8 cellular contexts compared by ENCODE assay signal in the genomic region with DNA sequence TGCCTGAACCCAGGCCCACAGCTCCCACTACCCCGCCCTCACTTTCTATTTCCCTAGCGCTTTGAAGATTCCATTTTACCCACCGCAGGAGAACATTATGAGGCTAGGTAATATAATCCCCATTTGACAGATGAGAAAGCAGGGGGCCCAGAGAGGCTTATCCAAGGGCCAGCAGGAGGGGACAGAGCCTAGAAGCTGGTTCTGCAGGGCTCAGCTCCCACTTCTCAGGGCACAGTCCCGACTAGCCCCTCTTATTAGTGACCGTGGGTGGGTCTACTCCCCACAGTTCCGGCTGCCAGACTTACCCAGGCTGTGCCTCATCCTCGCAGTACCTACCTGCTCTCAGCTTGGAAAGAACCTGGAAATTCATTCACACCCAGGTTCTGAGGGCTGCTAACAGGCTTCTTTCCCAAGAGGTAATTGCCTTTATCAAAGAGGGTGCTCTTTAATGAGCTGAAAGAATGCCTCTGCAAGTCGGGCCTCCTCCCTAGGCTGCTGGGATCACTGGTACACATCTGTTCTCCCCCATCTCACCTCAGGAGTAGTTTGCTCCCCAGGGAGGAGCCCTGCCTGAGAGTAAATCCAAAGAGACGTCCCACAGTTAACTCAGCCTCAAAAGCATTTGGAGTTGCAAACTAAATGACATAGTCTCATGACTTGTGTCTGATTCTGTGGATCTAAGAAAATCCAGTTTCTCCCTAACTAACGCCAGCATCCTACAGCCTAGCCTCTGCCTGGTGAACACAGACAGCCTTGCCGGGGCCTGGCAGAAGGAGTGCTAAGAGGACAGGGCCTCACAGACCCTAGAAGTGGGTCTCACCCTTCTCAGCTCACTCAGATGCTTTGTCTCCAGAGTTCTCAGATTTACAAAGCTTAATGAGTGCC.
A peak's percentile ranks its signal among the peaks of the same experiment; 100 is the strongest.
DNase-seq lines count a peak whose midpoint lies in the region; ATAC-seq, FAIRE-seq and TF ChIP-seq lines count a peak whose summit lies in the region.

No MANE protein-coding gene starts in this region.

- 52 to 68% (median 55%) methylated on average over 11 of the region's 11 CpGs for WGBS in small intestine, 3 donors

- no peak overlapping the region for H3K4me3 ChIP-seq in CD8-positive, alpha-beta T cell (ENCODE audit: low read depth, low read length)
- H3K4me3 ChIP-seq in small intestine (ENCODE audit: low read depth in 1 of 2, low read length in 2 of 2) = no peak overlapping the region

- H3K4me1 ChIP-seq in CD8-positive, alpha-beta T cell (ENCODE audit: insufficient read depth, low read length) = peaks cover 30% of the 10 kb centered on the region
- peaks cover 0 to 12% of the 10 kb centered on the region in 2 donors for H3K4me1 ChIP-seq in small intestine (ENCODE audit: control insufficient read depth in 2 of 2, insufficient read depth in 1 of 2, low read depth in 1 of 2, low read length in 1 of 2)

- H3K27ac Mint-ChIP-seq in CD8-positive, alpha-beta T cell = peak overlapping the region; percentile 94

- H3K27me3 Mint-ChIP-seq in CD8-positive, alpha-beta T cell (ENCODE audit: low read depth) = no peaks in the 10 kb centered on the region

- CTCF ChIA-PET in CD8-positive, alpha-beta T cell (lab: Charles Lee) = interaction anchor here (0.7 kb wide), 1 partner anchor 131 kb away, joined by 3 read pairs; no protein-coding TSS in a partner anchor

- H3K27me3 ChIP-seq in CD8-positive, alpha-beta T cell (ENCODE audit: insufficient read depth, low read length) = no peaks in the 10 kb centered on the region
- H3K27me3 ChIP-seq in small intestine (ENCODE audit: control insufficient read depth in 2 of 2, insufficient read depth in 2 of 2, low read length in 2 of 2) = no peaks in the 10 kb centered on the region

- FAIRE-seq in small intestine (lab: Jason Lieb, UNC) = no peak

- intact Hi-C loops in CD8-positive, alpha-beta T cell (cut with DNase I, micrococcal nuclease) = no loop called here

- DNase-seq in CD8-positive, alpha-beta T cell = peak in 2 of 7 experiments; percentile 18 to 52
- peak; percentile 45 for DNase-seq in fibroblast of the conjunctiva (ENCODE audit: low read depth)
- DNase-seq in small intestine = no peak
- DNase-seq in NCI-H2029 treated with DMSO at 0.1 percent for 48 hours (lab: John Stamatoyannopoulos, UW) = no peak
- DNase-seq in DMS153 treated with DMSO at 0.1 percent for 48 hours (lab: John Stamatoyannopoulos, UW; ENCODE audit: unreplicated experiment) = no peak

- H3K36me3 Mint-ChIP-seq in CD8-positive, alpha-beta T cell = no peaks in the 10 kb centered on the region

- no peaks in the 10 kb centered on the region for H3K36me3 ChIP-seq in CD8-positive, alpha-beta T cell (ENCODE audit: insufficient read depth, low read length)
- no peaks in the 10 kb centered on the region for H3K36me3 ChIP-seq in small intestine (ENCODE audit: control insufficient read depth in 2 of 2, insufficient read depth in 2 of 2, low read length in 2 of 2)

- POLR2A ChIA-PET in CD8-positive, alpha-beta T cell (lab: Charles Lee) = interaction anchor here (0.9 to 1.1 kb wide), 3 partner anchors 115 to 125 kb away, joined by 3 read pairs; no protein-coding TSS in a partner anchor

- no peaks in the 10 kb centered on the region for H3K9me3 Mint-ChIP-seq in CD8-positive, alpha-beta T cell

- peak overlapping the region; percentile 17 for H3K27ac ChIP-seq in CD8-positive, alpha-beta T cell (ENCODE audit: low read depth, low read length)
- H3K27ac ChIP-seq in VCaP = peak overlapping the region; percentile 62
- H3K27ac ChIP-seq in small intestine (ENCODE audit: low read depth in 1 of 2, low read length in 1 of 2) = peak overlapping the region; percentile 72 to 94

- peak; percentile 51 for ATAC-seq in CD8-positive, alpha-beta T cell
- ATAC-seq in GM19397 (IDR thresholded peaks at IDR 0.05; ENCODE audit: unreplicated experiment) (peak; percentile 49), HG03432 (IDR thresholded peaks at IDR 0.05; ENCODE audit: unreplicated experiment) (peak; percentile 46)

- peak overlapping the region; percentile 62 for H3K4me3 Mint-ChIP-seq in CD8-positive, alpha-beta T cell

- H3K9me3 ChIP-seq in CD8-positive, alpha-beta T cell (ENCODE audit: low read length) = no peaks in the 10 kb centered on the region
- no peaks in the 10 kb centered on the region for H3K9me3 ChIP-seq in small intestine (ENCODE audit: control insufficient read depth, low read depth)

- peaks cover 46% of the 10 kb centered on the region for H3K4me1 Mint-ChIP-seq in CD8-positive, alpha-beta T cell (ENCODE audit: low read depth)

- TF ChIP-seq CTCF in CD8-positive, alpha-beta T cell (IDR thresholded peaks at IDR 0.05) = no peak
- no peak for TF ChIP-seq CTCF in VCaP (conservative IDR thresholded peaks at IDR 0.05)

Comparison
In these comparisons a context has a peak if more than half of its experiments do, and no peak if none do; other contexts are left out.
1. H3K27ac ChIP-seq: peak in every context shown above with its lines; median percentile 83 in small intestine; 62 in VCaP; 17 in CD8-positive, alpha-beta T cell.